Comparison of ENCODE assay signal across 24 cellular contexts in genomic region chr6:116330511-116330910, GRCh38.
"Had no signal": no experiment of that assay in that cellular context is flagged by ENCODE, and none has a peak within 500 bp of the region (broad histone marks: within the 10 kb centered on the region; RNA-seq: fewer than 3 reads in every experiment).

No MANE protein-coding gene starts in this region.

- H3K27ac ChIP-seq: ascending aorta, gastrocnemius medialis, left ventricle myocardium inferior, neutrophil, pancreas, right atrium auricular region, testis, transverse colon had no signal

- H3K36me3 Mint-ChIP-seq: activated CD8-positive, alpha-beta memory T cell treated with anti-CD3 and anti-CD28 coated beads, Interleukin-2, amount 10 ng/mL, durations not matched to agents 7 days and 5 days; activated naive CD4-positive, alpha-beta T cell treated with anti-CD3 and anti-CD28 coated beads, Interleukin-2, amount 50 U/mL, for 72 hours; brain had no signal

- H3K9me3 ChIP-seq: ascending aorta, gastrocnemius medialis, neutrophil, pancreas, right atrium auricular region, testis, transverse colon had no signal

- H3K27ac Mint-ChIP-seq: activated CD4-positive, alpha-beta T cell treated with anti-CD3 and anti-CD28 coated beads for 36 hours; activated CD8-positive, alpha-beta memory T cell treated with anti-CD3 and anti-CD28 coated beads, Interleukin-2, amount 10 ng/mL, durations not matched to agents 7 days and 5 days; activated CD8-positive, alpha-beta T cell treated with anti-CD3 and anti-CD28 coated beads, Interleukin-2, amount 10 ng/mL, durations not matched to agents 7 days and 5 days; activated naive CD4-positive, alpha-beta T cell treated with anti-CD3 and anti-CD28 coated beads, Interleukin-2, amount 50 U/mL, for 72 hours; brain; nephron progenitor cell had no signal

- H3K4me3 ChIP-seq: ascending aorta, gastrocnemius medialis, left ventricle myocardium inferior, lung, pancreas, right atrium auricular region, testis, transverse colon had no signal

- H3K4me3 Mint-ChIP-seq: activated CD4-positive, alpha-beta T cell treated with anti-CD3 and anti-CD28 coated beads for 36 hours; activated CD8-positive, alpha-beta memory T cell treated with anti-CD3 and anti-CD28 coated beads, Interleukin-2, amount 10 ng/mL, durations not matched to agents 7 days and 5 days; activated CD8-positive, alpha-beta T cell treated with anti-CD3 and anti-CD28 coated beads, Interleukin-2, amount 10 ng/mL, durations not matched to agents 7 days and 5 days; brain; nephron progenitor cell had no signal

- H3K9me3 Mint-ChIP-seq: activated naive CD4-positive, alpha-beta T cell treated with anti-CD3 and anti-CD28 coated beads, Interleukin-2, amount 50 U/mL, for 72 hours; brain; nephron progenitor cell had no signal

- H3K36me3 ChIP-seq: ascending aorta, gastrocnemius medialis, left ventricle myocardium inferior, neutrophil, pancreas, right atrium auricular region, transverse colon had no signal

- H3K27me3 Mint-ChIP-seq: activated CD4-positive, alpha-beta T cell treated with anti-CD3 and anti-CD28 coated beads for 36 hours; activated CD8-positive, alpha-beta memory T cell treated with anti-CD3 and anti-CD28 coated beads, Interleukin-2, amount 10 ng/mL, durations not matched to agents 7 days and 5 days; brain had no signal

- H3K4me1 ChIP-seq: pancreas had no signal

- ATAC-seq: activated CD4-positive, alpha-beta T cell treated with anti-CD3 and anti-CD28 coated beads for 36 hours; activated CD8-positive, alpha-beta memory T cell treated with anti-CD3 and anti-CD28 coated beads, Interleukin-2, amount 10 ng/mL, durations not matched to agents 7 days and 5 days; activated CD8-positive, alpha-beta T cell treated with anti-CD3 and anti-CD28 coated beads, Interleukin-2, amount 10 ng/mL, durations not matched to agents 7 days and 5 days; activated naive CD4-positive, alpha-beta T cell treated with anti-CD3 and anti-CD28 coated beads, Interleukin-2, amount 50 U/mL, for 72 hours; esophagus mucosa; gastrocnemius medialis; pancreas; stimulated activated naive CD8-positive, alpha-beta T cell treated with anti-CD3 and anti-CD28 coated beads, Interleukin-15, Interleukin-2, amounts not matched to agents 100 U/mL and 50 U/mL, for 24 hours had no signal

- DNase-seq: activated CD4-positive, alpha-beta T cell treated with anti-CD3 and anti-CD28 coated beads for 36 hours; activated CD4-positive, CD25-positive, alpha-beta regulatory T cell; activated CD8-positive, alpha-beta memory T cell treated with anti-CD3 and anti-CD28 coated beads, Interleukin-2, amount 10 ng/mL, durations not matched to agents 7 days and 5 days; activated CD8-positive, alpha-beta T cell treated with anti-CD3 and anti-CD28 coated beads, Interleukin-2, amount 10 ng/mL, durations not matched to agents 7 days and 5 days; activated naive CD4-positive, alpha-beta T cell; activated T-cell treated with anti-CD3 and anti-CD28 coated beads, Interleukin-2, amount 50 U/mL, for 48 hours; cortex of kidney; gastrocnemius medialis; glutamatergic neuron; islet precursor cell; left ventricle myocardium inferior; nephron progenitor cell; pancreas; stimulated activated CD4-positive, alpha-beta T cell treated with anti-CD3 and anti-CD28 coated beads, Interleukin-2, amount 100 ng/mL, for 48 hours; stimulated activated naive CD8-positive, alpha-beta T cell treated with anti-CD3 and anti-CD28 coated beads, Interleukin-15, Interleukin-2, amounts not matched to agents 100 U/mL and 50 U/mL, for 24 hours; testis; transverse colon had no signal

- H3K27me3 ChIP-seq: ascending aorta, gastrocnemius medialis, neutrophil, pancreas, right atrium auricular region, testis, transverse colon had no signal

- H3K4me1 Mint-ChIP-seq: activated CD4-positive, alpha-beta T cell treated with anti-CD3 and anti-CD28 coated beads for 36 hours; activated CD8-positive, alpha-beta memory T cell treated with anti-CD3 and anti-CD28 coated beads, Interleukin-2, amount 10 ng/mL, durations not matched to agents 7 days and 5 days had no signal
